In genomic region chr3:58049143-58049785, GRCh38 we compare ENCODE assay signal across 8 cellular contexts. TPM values are rescaled to one million over a fixed set of nuclear protein-coding genes. Genes with fewer than 3 reads are reported as not detected.
DNase-seq lines count a peak whose midpoint lies in the region; ATAC-seq, FAIRE-seq and TF ChIP-seq lines count a peak whose summit lies in the region.

No MANE protein-coding gene starts in this region.

- intact Hi-C loops in ascending aorta (cut with DNase I): no loop called here

- peak overlapping the region; percentile 72 to 82 for H3K27ac ChIP-seq in ascending aorta
- peak overlapping the region; percentile 46 for H3K27ac ChIP-seq in skeletal muscle tissue (ENCODE audit: low read depth, low read length)

- no peak for FAIRE-seq in D721Med (lab: Jason Lieb, UNC)

- peaks cover 29 to 73% of the 10 kb centered on the region in 2 donors for H3K4me1 ChIP-seq in ascending aorta
- peaks cover 26 to 35% (median 27%) of the 10 kb centered on the region in 3 donors for H3K4me1 ChIP-seq in skeletal muscle tissue (ENCODE audit: control insufficient read depth in 3 of 3, insufficient read depth in 3 of 3, low read length in 3 of 3)

- H3K27me3 ChIP-seq in ascending aorta (no peaks in the 10 kb centered on the region), skeletal muscle tissue (ENCODE audit: control insufficient read depth in 3 of 3, insufficient read depth in 3 of 3, low read length in 3 of 3) (no peaks in the 10 kb centered on the region)

- no peak for ATAC-seq in GM18520 (IDR thresholded peaks at IDR 0.05; ENCODE audit: unreplicated experiment)

- H3K9ac ChIP-seq in skeletal muscle tissue (ENCODE audit: low read depth in 1 of 3, low read length in 3 of 3): no peak overlapping the region

- TF ChIP-seq CTCF in ascending aorta (IDR thresholded peaks at IDR 0.05): no peak
- no peak for TF ChIP-seq CTCF in D721Med (IDR thresholded peaks at IDR 0.05; ENCODE audit: insufficient read depth, missing control alignments)

- DNase-seq in HK-2 (ENCODE audit: unreplicated experiment) (peak; percentile 80), ascending aorta (ENCODE audit: low spot score in 2 of 2) (peak in 1 of 2 donors; percentile 76), iPS DF 4.7 (ENCODE audit: extremely low read depth, low spot score) (peak; percentile 96), D721Med (ENCODE audit: insufficient read length, low spot score) (no peak), NCI-H187 treated with DMSO at 0.1 percent for 48 hours (lab: John Stamatoyannopoulos, UW) (no peak), HuH-7.5 (ENCODE audit: low spot score) (no peak)

- H3K9me3 ChIP-seq in ascending aorta (no peaks in the 10 kb centered on the region), skeletal muscle tissue (ENCODE audit: control insufficient read depth in 3 of 3, low read length in 3 of 3) (no peaks in the 10 kb centered on the region)

- no peak overlapping the region for H3K4me3 ChIP-seq in ascending aorta
- H3K4me3 ChIP-seq in skeletal muscle tissue (ENCODE audit: low read length in 3 of 3): no peak overlapping the region

- H3K36me3 ChIP-seq in ascending aorta (no peaks in the 10 kb centered on the region), skeletal muscle tissue (ENCODE audit: control insufficient read depth in 3 of 3, insufficient read depth in 3 of 3, low read length in 3 of 3) (no peaks in the 10 kb centered on the region)

RNA-seq across cellular contexts. Expression of gene FLNB, which starts 41.0 kb away (rescaled TPM):
- total RNA-seq in ascending aorta (144 TPM), skeletal muscle tissue (80.9 TPM)

Comparison
In these comparisons a context has a peak if more than half of its experiments do, and no peak if none do; other contexts are left out.
1. DNase-seq: peak in HK-2 (single experiment) and iPS DF 4.7 (single experiment); none in D721Med (single experiment), NCI-H187 treated with DMSO at 0.1 percent for 48 hours (single experiment) and HuH-7.5 (single experiment).